ENCODE assay signal across 33 cellular contexts in genomic region chr9:96436063-96436455, GRCh38. TPM values are rescaled to one million over a fixed set of nuclear protein-coding genes. Genes with fewer than 3 reads are reported as not detected.
DNase-seq lines count a peak whose midpoint lies in the region; ATAC-seq and TF ChIP-seq lines count a peak whose summit lies in the region.
"Had no signal": no experiment of that assay in that cellular context is flagged by ENCODE, and none has a peak within 500 bp of the region (broad histone marks: within the 10 kb centered on the region; RNA-seq: fewer than 3 reads in every experiment).

No MANE protein-coding gene starts in this region.

- intact Hi-C loops in transverse colon (cut with DNase I; ENCODE audit: low total_unique reads) (no loop called here), uterus (cut with DNase I; ENCODE audit: low total_unique reads) (no loop called here)

- no peaks in the 10 kb centered on the region for H3K27me3 ChIP-seq in MG63
- H3K27me3 ChIP-seq in foreskin keratinocyte, result no peaks in the 10 kb centered on the region
- H3K27me3 ChIP-seq in transverse colon, result no peaks in the 10 kb centered on the region
- H3K27me3 ChIP-seq in uterus, result no peaks in the 10 kb centered on the region
- H3K27me3 ChIP-seq: BE2C, suprapubic skin, upper lobe of right lung had no signal

- TF ChIP-seq EP300 in transverse colon (IDR thresholded peaks at IDR 0.05; ENCODE audit: low read depth), result no peak

- 0 out of 2 replicates have a peak, but pooled peaks cover 2% of the 10 kb centered on the region for H3K9me3 ChIP-seq in MG63
- H3K9me3 ChIP-seq in transverse colon, result no peaks in the 10 kb centered on the region
- H3K9me3 ChIP-seq in uterus, result no peaks in the 10 kb centered on the region
- H3K9me3 ChIP-seq: BE2C, suprapubic skin, upper lobe of right lung had no signal

- H3K27ac ChIP-seq in foreskin keratinocyte (no peak overlapping the region), transverse colon (no peak overlapping the region), uterus (no peak overlapping the region)
- H3K27ac ChIP-seq: A549, suprapubic skin, upper lobe of right lung had no signal

- H3K27ac Mint-ChIP-seq in activated T-cell treated with anti-CD3 and anti-CD28 coated beads, Interleukin-2, amount 50 U/mL, for 72 hours, result no peak overlapping the region
- H3K27ac Mint-ChIP-seq: activated B cell treated with CpG ODN at 0.5 μM for 24 hours; activated naive CD8-positive, alpha-beta T cell; activated T-helper 2 cell treated with anti-CD3 and anti-CD28 coated beads, Interferon-gamma antibody, Interleukin-2, Interleukin-4, amounts not matched to agents 10 μg/mL and 5 μg/mL and 100 μg/mL, durations not matched to agents 14 hours and 24 hours and 36 hours; stimulated activated naive B cell treated with anti-CD40 and anti-IgM and Interleukin-4, amounts not matched to agents 10 μg/mL and 1 μg/mL and 100 μg/mL, for 72 hours; T-helper 1 cell treated with Interleukin-12 subunit alpha and Interleukin-12 subunit beta and Interleukin-4 antibody, amounts not matched to agents 30 μg/mL and 1 μg/mL, for 36 hours had no signal

- no peak overlapping the region for H3K4me3 Mint-ChIP-seq in activated T-cell treated with anti-CD3 and anti-CD28 coated beads, Interleukin-2, amount 50 U/mL, for 72 hours
- H3K4me3 Mint-ChIP-seq: activated B cell treated with CpG ODN at 0.5 μM for 24 hours; activated naive CD8-positive, alpha-beta T cell; stimulated activated naive B cell treated with anti-CD40 and anti-IgM and Interleukin-4, amounts not matched to agents 10 μg/mL and 1 μg/mL and 100 μg/mL, for 72 hours; T-helper 1 cell treated with Interleukin-12 subunit alpha and Interleukin-12 subunit beta and Interleukin-4 antibody, amounts not matched to agents 30 μg/mL and 1 μg/mL, for 36 hours had no signal

- no peak for DNase-seq in activated T-cell treated with anti-CD3 and anti-CD28 coated beads, Interleukin-2, amount 50 U/mL, for 72 hours
- DNase-seq in activated T-cell treated with anti-CD3 and anti-CD28 coated beads for 4 hours (no peak), MG63 (peak; percentile 11), foreskin keratinocyte (no peak), NCI-H187 (lab: John Stamatoyannopoulos, UW) (no peak), transverse colon (no peak), uterus (no peak)
- DNase-seq in stimulated activated naive CD8-positive, alpha-beta T cell treated with anti-CD3 and anti-CD28 coated beads, Interleukin-15, Interleukin-2, amounts not matched to agents 100 U/mL and 50 U/mL, for 24 hours, result no peak
- DNase-seq: activated B cell treated with CpG ODN at 0.5 μM for 24 hours; activated CD8-positive, alpha-beta memory T cell treated with anti-CD3 and anti-CD28 coated beads, Interleukin-2, amount 50 U/mL, for 48 hours; BE2C; caudate nucleus; DMS 273 treated with DMSO at 0.1 percent for 48 hours; EL; erythroblast; islet precursor cell; KBM-7; left ventricle myocardium superior; mesendoderm; MM.1S; NCI-H1105 treated with DMSO at 0.1 percent for 48 hours; NCI-H1930; nucleus accumbens; stimulated activated CD4-positive, alpha-beta T cell treated with anti-CD3 and anti-CD28 coated beads, Interleukin-4, amount 100 ng/mL, for 4 hours; stimulated activated naive B cell treated with anti-CD40 and anti-IgM and Interleukin-4, amounts not matched to agents 10 μg/mL and 1 μg/mL and 100 μg/mL, for 72 hours; upper lobe of right lung had no signal

- H3K9me3 Mint-ChIP-seq in activated T-cell treated with anti-CD3 and anti-CD28 coated beads, Interleukin-2, amount 50 U/mL, for 72 hours, result no peaks in the 10 kb centered on the region
- H3K9me3 Mint-ChIP-seq: activated B cell treated with CpG ODN at 0.5 μM for 24 hours; activated T-helper 2 cell treated with anti-CD3 and anti-CD28 coated beads, Interferon-gamma antibody, Interleukin-2, Interleukin-4, amounts not matched to agents 10 μg/mL and 5 μg/mL and 100 μg/mL, durations not matched to agents 14 hours and 24 hours and 36 hours; stimulated activated naive B cell treated with anti-CD40 and anti-IgM and Interleukin-4, amounts not matched to agents 10 μg/mL and 1 μg/mL and 100 μg/mL, for 72 hours; T-helper 1 cell treated with Interleukin-12 subunit alpha and Interleukin-12 subunit beta and Interleukin-4 antibody, amounts not matched to agents 30 μg/mL and 1 μg/mL, for 36 hours had no signal

- no peak for TF ChIP-seq CTCF in foreskin keratinocyte (conservative IDR thresholded peaks at IDR 0.05)
- no peak for TF ChIP-seq CTCF in transverse colon (IDR thresholded peaks at IDR 0.05)
- TF ChIP-seq CTCF in uterus (IDR thresholded peaks at IDR 0.05), result no peak

- H3K36me3 ChIP-seq in MG63 (no peaks in the 10 kb centered on the region), transverse colon (no peaks in the 10 kb centered on the region), uterus (no peaks in the 10 kb centered on the region)
- H3K36me3 ChIP-seq: BE2C, suprapubic skin, upper lobe of right lung had no signal

- in situ Hi-C loops in transverse colon (cut with MboI; ENCODE audit: low pct_ligation_motif_present in 1 of 4, low pct_unique_long_range_greater_than_20kb in 1 of 4, low sequenced_read_pairs in 3 of 4), result loop anchor here in 1 of 4 donors (10.0 kb wide), 1 partner anchor 111 kb away; no protein-coding TSS in a partner anchor

- H3K36me3 Mint-ChIP-seq in activated T-cell treated with anti-CD3 and anti-CD28 coated beads, Interleukin-2, amount 50 U/mL, for 72 hours (ENCODE audit: insufficient read depth in 2 of 2), result no peaks in the 10 kb centered on the region
- H3K36me3 Mint-ChIP-seq: activated naive CD8-positive, alpha-beta T cell had no signal

- no peak for TF ChIP-seq POLR2A in transverse colon (IDR thresholded peaks at IDR 0.05)
- TF ChIP-seq POLR2A in uterus (IDR thresholded peaks at IDR 0.05), result no peak

- no peaks in the 10 kb centered on the region for H3K4me1 Mint-ChIP-seq in activated T-cell treated with anti-CD3 and anti-CD28 coated beads, Interleukin-2, amount 50 U/mL, for 72 hours (ENCODE audit: low read depth)
- H3K4me1 Mint-ChIP-seq: activated B cell treated with CpG ODN at 0.5 μM for 24 hours; stimulated activated naive B cell treated with anti-CD40 and anti-IgM and Interleukin-4, amounts not matched to agents 10 μg/mL and 1 μg/mL and 100 μg/mL, for 72 hours had no signal

- H3K4me1 ChIP-seq in foreskin keratinocyte, result no peaks in the 10 kb centered on the region
- H3K4me1 ChIP-seq in transverse colon, result no peaks in the 10 kb centered on the region
- H3K4me1 ChIP-seq in uterus, result no peaks in the 10 kb centered on the region
- H3K4me1 ChIP-seq: A549, BE2C, suprapubic skin, upper lobe of right lung had no signal

- 84% methylated on average over 2 of the region's 2 CpGs; no CpG with 5 or more reads in 1 of the 2 donors for WGBS in transverse colon (ENCODE audit: low coverage in 1 of 2), 2 donors

- ATAC-seq in activated T-cell treated with anti-CD3 and anti-CD28 coated beads, Interleukin-2, amount 50 U/mL, for 72 hours (replicated peaks in 1 of 2), result peak; percentile 56 to 72
- ATAC-seq in foreskin keratinocyte, result peak; percentile 27
- ATAC-seq in stimulated activated naive CD8-positive, alpha-beta T cell treated with anti-CD3 and anti-CD28 coated beads, Interleukin-15, Interleukin-2, amounts not matched to agents 100 U/mL and 50 U/mL, for 24 hours, result peak; percentile 77
- ATAC-seq: GM12878; left ventricle myocardium superior; PC-3; stimulated activated naive B cell treated with anti-CD40 and anti-IgM and Interleukin-4, amounts not matched to agents 10 μg/mL and 1 μg/mL and 100 μg/mL, for 72 hours; upper lobe of right lung had no signal

- no peak overlapping the region for H3K4me3 ChIP-seq in MG63
- no peak overlapping the region for H3K4me3 ChIP-seq in transverse colon
- no peak overlapping the region for H3K4me3 ChIP-seq in uterus
- H3K4me3 ChIP-seq: A549, GM12878, suprapubic skin, upper lobe of right lung had no signal

- no peaks in the 10 kb centered on the region for H3K27me3 Mint-ChIP-seq in activated T-cell treated with anti-CD3 and anti-CD28 coated beads, Interleukin-2, amount 50 U/mL, for 72 hours (ENCODE audit: low read depth)

RNA-seq across cellular contexts. Expression of gene HABP4, which starts 13.9 kb away (rescaled TPM):
- total RNA-seq in activated T-cell treated with anti-CD3 and anti-CD28 coated beads, Interleukin-2, amount 50 U/mL, for 72 hours, result 10 to 100 TPM; 13.4 to 17.5 TPM
- 15.9 and 19.4 TPM in 2 replicates for total RNA-seq in MG63 (2014; rRNA removed; shearing (Covaris generic); ENCODE audit: low replicate concordance)
- total RNA-seq in foreskin keratinocyte, result 5.6 and 6.3 TPM in 2 replicates
- 6.2 and 6.4 TPM in 2 replicates for polyA plus RNA-seq in foreskin keratinocyte
- total RNA-seq in transverse colon, result 10 to 100 TPM in 1 of 4 donors, 1 to 10 TPM in 3; 1.9 to 11.3 (median 5.0) TPM
- total RNA-seq in uterus, result 10 to 100 TPM in 2 of 4 donors, 1 to 10 TPM in 2; 4.1 to 19.4 (median 11.9) TPM

RNA-seq across cellular contexts. Expression of gene ZNF367, which starts 17.9 kb away (rescaled TPM):
- 10 to 100 TPM; 22.6 to 24.7 TPM for total RNA-seq in activated T-cell treated with anti-CD3 and anti-CD28 coated beads, Interleukin-2, amount 50 U/mL, for 72 hours
- total RNA-seq in MG63 (2014; rRNA removed; shearing (Covaris generic); ENCODE audit: low replicate concordance), result 24.0 and 25.8 TPM in 2 replicates
- total RNA-seq in foreskin keratinocyte, result 11.7 and 11.9 TPM in 2 replicates
- polyA plus RNA-seq in foreskin keratinocyte, result 3.5 and 4.3 TPM in 2 replicates
- 1 to 10 TPM in 3 of 4 donors, not detected in 1; 1.2 to 2.1 (median 1.4) TPM for total RNA-seq in transverse colon
- total RNA-seq in uterus, result 10 to 100 TPM in 1 of 4 donors, 1 to 10 TPM in 2, under 1 TPM in 1; 0.26 to 21.2 (median 1.7) TPM

RNA-seq across cellular contexts. Expression of gene SLC35D2, which starts 52.5 kb away (rescaled TPM):
- total RNA-seq in activated T-cell treated with anti-CD3 and anti-CD28 coated beads, Interleukin-2, amount 50 U/mL, for 72 hours, result 10 to 100 TPM in 1 of 2 donors, 1 to 10 TPM in 1; 5.4 to 14.0 TPM
- total RNA-seq in MG63 (2014; rRNA removed; shearing (Covaris generic); ENCODE audit: low replicate concordance), result 5.2 and 15.4 TPM in 2 replicates
- 15.0 and 24.1 TPM in 2 replicates for total RNA-seq in foreskin keratinocyte
- 17.0 and 24.0 TPM in 2 replicates for polyA plus RNA-seq in foreskin keratinocyte
- 10 to 100 TPM; 35.4 to 91.3 (median 72.7) TPM for total RNA-seq in transverse colon
- 10 to 100 TPM in 3 of 4 donors, 1 to 10 TPM in 1; 5.6 to 38.5 (median 21.0) TPM for total RNA-seq in uterus

Comparison
In these comparisons a context has a peak if more than half of its experiments do, and no peak if none do; other contexts are left out.
1. ATAC-seq: peak in every context shown above with its lines; median percentile 77 in stimulated activated naive CD8-positive, alpha-beta T cell treated with anti-CD3 and anti-CD28 coated beads, Interleukin-15, Interleukin-2, amounts not matched to agents 100 U/mL and 50 U/mL, for 24 hours; 64 in activated T-cell treated with anti-CD3 and anti-CD28 coated beads, Interleukin-2, amount 50 U/mL, for 72 hours; 27 in foreskin keratinocyte.